9 cellular contexts compared by ENCODE assay signal in genomic region chr17:10845388-10845751, GRCh38. TPM values are rescaled to one million over a fixed set of nuclear protein-coding genes. Genes with fewer than 3 reads are reported as not detected.
DNase-seq lines count a peak whose midpoint lies in the region; ATAC-seq and TF ChIP-seq lines count a peak whose summit lies in the region.
"Had no signal": no experiment of that assay in that cellular context is flagged by ENCODE, and none has a peak within 500 bp of the region (broad histone marks: within the 10 kb centered on the region; RNA-seq: fewer than 3 reads in every experiment).

No MANE protein-coding gene starts in this region.

- peak; percentile 4 for TF ChIP-seq CTCF in activated CD8-positive, alpha-beta T cell treated with anti-CD3 and anti-CD28 coated beads for 36 hours (IDR thresholded peaks at IDR 0.05)
- TF ChIP-seq CTCF in left lung (IDR thresholded peaks at IDR 0.05): no peak

- peak overlapping the region; percentile 73 for H3K4me3 Mint-ChIP-seq in activated CD8-positive, alpha-beta memory T cell treated with anti-CD3 and anti-CD28 coated beads, Interleukin-2, amount 10 ng/mL, durations not matched to agents 7 days and 5 days
- peak overlapping the region; percentile 66 for H3K4me3 Mint-ChIP-seq in activated CD8-positive, alpha-beta T cell treated with anti-CD3 and anti-CD28 coated beads for 36 hours
- H3K4me3 Mint-ChIP-seq in stimulated activated memory B cell treated with anti-CD40 and anti-IgM and Interleukin-4, amounts not matched to agents 10 μg/mL and 1 μg/mL and 100 μg/mL, for 72 hours: peak overlapping the region; percentile 69

- H3K27ac Mint-ChIP-seq in activated CD8-positive, alpha-beta memory T cell treated with anti-CD3 and anti-CD28 coated beads, Interleukin-2, amount 10 ng/mL, durations not matched to agents 7 days and 5 days: no peak overlapping the region
- H3K27ac Mint-ChIP-seq in activated CD8-positive, alpha-beta T cell treated with anti-CD3 and anti-CD28 coated beads for 36 hours: no peak overlapping the region
- H3K27ac Mint-ChIP-seq in stimulated activated memory B cell treated with anti-CD40 and anti-IgM and Interleukin-4, amounts not matched to agents 10 μg/mL and 1 μg/mL and 100 μg/mL, for 72 hours: no peak overlapping the region
- H3K27ac Mint-ChIP-seq: progenitor cell of endocrine pancreas had no signal

- H3K9me3 ChIP-seq in left lung: no peaks in the 10 kb centered on the region

- peaks cover 22% of the 10 kb centered on the region for H3K27me3 Mint-ChIP-seq in activated CD8-positive, alpha-beta memory T cell treated with anti-CD3 and anti-CD28 coated beads, Interleukin-2, amount 10 ng/mL, durations not matched to agents 7 days and 5 days
- H3K27me3 Mint-ChIP-seq in activated CD8-positive, alpha-beta T cell treated with anti-CD3 and anti-CD28 coated beads for 36 hours: peaks cover 1% of the 10 kb centered on the region
- H3K27me3 Mint-ChIP-seq in stimulated activated memory B cell treated with anti-CD40 and anti-IgM and Interleukin-4, amounts not matched to agents 10 μg/mL and 1 μg/mL and 100 μg/mL, for 72 hours: peaks cover 24% of the 10 kb centered on the region

- intact Hi-C loops in activated CD8-positive, alpha-beta T cell treated with anti-CD3 and anti-CD28 coated beads for 36 hours (cut with micrococcal nuclease): loop anchor here (2.0 to 5.0 kb wide), 3 partner anchors 73 to 199 kb away; no protein-coding TSS in a partner anchor
- intact Hi-C loops in left lung (cut with DNase I): loop anchor here in 1 of 2 donors (5.0 kb wide), 1 partner anchor 108 kb away; no protein-coding TSS in a partner anchor

- H3K9me3 Mint-ChIP-seq in activated CD8-positive, alpha-beta memory T cell treated with anti-CD3 and anti-CD28 coated beads, Interleukin-2, amount 10 ng/mL, durations not matched to agents 7 days and 5 days (ENCODE audit: low read depth): no peaks in the 10 kb centered on the region
- no peaks in the 10 kb centered on the region for H3K9me3 Mint-ChIP-seq in activated CD8-positive, alpha-beta T cell treated with anti-CD3 and anti-CD28 coated beads for 36 hours
- peaks cover 7% of the 10 kb centered on the region for H3K9me3 Mint-ChIP-seq in stimulated activated memory B cell treated with anti-CD40 and anti-IgM and Interleukin-4, amounts not matched to agents 10 μg/mL and 1 μg/mL and 100 μg/mL, for 72 hours

- peak overlapping the region; percentile 36 to 37 for H3K4me3 ChIP-seq in left lung

- no peaks in the 10 kb centered on the region for H3K27me3 ChIP-seq in left lung

- H3K36me3 Mint-ChIP-seq in activated CD8-positive, alpha-beta memory T cell treated with anti-CD3 and anti-CD28 coated beads, Interleukin-2, amount 10 ng/mL, durations not matched to agents 7 days and 5 days: no peaks in the 10 kb centered on the region
- no peaks in the 10 kb centered on the region for H3K36me3 Mint-ChIP-seq in activated CD8-positive, alpha-beta T cell treated with anti-CD3 and anti-CD28 coated beads for 36 hours (ENCODE audit: low read depth)
- no peaks in the 10 kb centered on the region for H3K36me3 Mint-ChIP-seq in stimulated activated memory B cell treated with anti-CD40 and anti-IgM and Interleukin-4, amounts not matched to agents 10 μg/mL and 1 μg/mL and 100 μg/mL, for 72 hours

- no peak for ATAC-seq in activated CD8-positive, alpha-beta memory T cell treated with anti-CD3 and anti-CD28 coated beads, Interleukin-2, amount 10 ng/mL, durations not matched to agents 7 days and 5 days
- no peak for ATAC-seq in activated CD8-positive, alpha-beta T cell treated with anti-CD3 and anti-CD28 coated beads for 36 hours
- ATAC-seq in left lung: no peak
- no peak for ATAC-seq in stimulated activated memory B cell treated with anti-CD40 and anti-IgM and Interleukin-4, amounts not matched to agents 10 μg/mL and 1 μg/mL and 100 μg/mL, for 72 hours

- no peak overlapping the region for H3K27ac ChIP-seq in left lung

- H3K4me1 Mint-ChIP-seq in activated CD8-positive, alpha-beta memory T cell treated with anti-CD3 and anti-CD28 coated beads, Interleukin-2, amount 10 ng/mL, durations not matched to agents 7 days and 5 days: peaks cover 5% of the 10 kb centered on the region
- H3K4me1 Mint-ChIP-seq in activated CD8-positive, alpha-beta T cell treated with anti-CD3 and anti-CD28 coated beads for 36 hours (ENCODE audit: low read depth): peaks cover 7% of the 10 kb centered on the region
- peaks cover 8% of the 10 kb centered on the region for H3K4me1 Mint-ChIP-seq in stimulated activated memory B cell treated with anti-CD40 and anti-IgM and Interleukin-4, amounts not matched to agents 10 μg/mL and 1 μg/mL and 100 μg/mL, for 72 hours

- DNase-seq in activated CD8-positive, alpha-beta memory T cell treated with anti-CD3 and anti-CD28 coated beads, Interleukin-2, amount 10 ng/mL, durations not matched to agents 7 days and 5 days: no peak
- no peak for DNase-seq in activated CD8-positive, alpha-beta memory T cell treated with anti-CD3 and anti-CD28 coated beads, Interleukin-2, amount 50 U/mL, for 4 hours
- DNase-seq in activated CD8-positive, alpha-beta T cell treated with anti-CD3 and anti-CD28 coated beads for 36 hours: no peak
- DNase-seq in left lung (no peak), NCI-H748 (lab: John Stamatoyannopoulos, UW; ENCODE audit: unreplicated experiment) (no peak), globus pallidus (ENCODE audit: low spot score) (no peak), HUDEP-2 (lab: John Stamatoyannopoulos, UW; ENCODE audit: unreplicated experiment in 76 of 76) (no peak)

- H3K36me3 ChIP-seq in left lung: no peaks in the 10 kb centered on the region

- H3K4me1 ChIP-seq in left lung: peaks cover 0 to 6% of the 10 kb centered on the region in 2 donors

- CTCF ChIA-PET in activated CD8-positive, alpha-beta memory T cell treated with anti-CD3 and anti-CD28 coated beads, Interleukin-2, amount 10 ng/mL, durations not matched to agents 7 days and 5 days (lab: Charles Lee): interaction anchor here (0.8 to 3.4 kb wide), 17 partner anchors 10 to 228 kb away, joined by 3 to 35 read pairs (median 6); no protein-coding TSS in a partner anchor
- CTCF ChIA-PET in activated CD8-positive, alpha-beta T cell treated with anti-CD3 and anti-CD28 coated beads for 36 hours (lab: Charles Lee): interaction anchor here (0.6 to 3.8 kb wide), 16 partner anchors 17 to 215 kb away, joined by 3 to 36 read pairs (median 3); no protein-coding TSS in a partner anchor

- POLR2A ChIA-PET in activated CD8-positive, alpha-beta T cell treated with anti-CD3 and anti-CD28 coated beads for 36 hours (lab: Charles Lee): interaction anchor here (1.4 kb wide), 1 partner anchor 111 kb away, joined by 4 read pairs; no protein-coding TSS in a partner anchor

RNA-seq across cellular contexts. Expression of gene PIRT, which starts 7.5 kb away (rescaled TPM):
- total RNA-seq in activated CD8-positive, alpha-beta memory T cell treated with anti-CD3 and anti-CD28 coated beads, Interleukin-2, amount 10 ng/mL, durations not matched to agents 7 days and 5 days: not detected
- not detected for total RNA-seq in activated CD8-positive, alpha-beta T cell treated with anti-CD3 and anti-CD28 coated beads for 36 hours
- not detected for total RNA-seq in left lung
- total RNA-seq: progenitor cell of endocrine pancreas had no signal

RNA-seq across cellular contexts. Expression of gene TMEM238L, which starts 41.5 kb away (rescaled TPM):
- total RNA-seq in activated CD8-positive, alpha-beta memory T cell treated with anti-CD3 and anti-CD28 coated beads, Interleukin-2, amount 10 ng/mL, durations not matched to agents 7 days and 5 days: not detected
- not detected for total RNA-seq in activated CD8-positive, alpha-beta T cell treated with anti-CD3 and anti-CD28 coated beads for 36 hours
- total RNA-seq in left lung: not detected
- total RNA-seq: progenitor cell of endocrine pancreas had no signal
